In genomic region chr15:40995656-40996055, GRCh38 we compare ENCODE assay signal across 19 cellular contexts. TPM values are rescaled to one million over a fixed set of nuclear protein-coding genes. Genes with fewer than 3 reads are reported as not detected.
DNase-seq lines count a peak whose midpoint lies in the region; ATAC-seq lines count a peak whose summit lies in the region.
"Had no signal": no experiment of that assay in that cellular context is flagged by ENCODE, and none has a peak within 500 bp of the region (broad histone marks: within the 10 kb centered on the region; RNA-seq: fewer than 3 reads in every experiment).

No MANE protein-coding gene starts in this region.

- ATAC-seq in activated naive CD8-positive, alpha-beta T cell treated with anti-CD3 and anti-CD28 coated beads, Interleukin-2, amount 50 U/mL, for 24 hours: peak; percentile 60
- peak; percentile 40 for ATAC-seq in naive thymus-derived CD4-positive, alpha-beta T cell
- ATAC-seq in GM18867 (IDR thresholded peaks at IDR 0.05; ENCODE audit: unreplicated experiment): no peak
- ATAC-seq: A549, PC-3 had no signal

- H3K27me3 Mint-ChIP-seq in activated T-cell treated with anti-CD3 and anti-CD28 coated beads, Interleukin-2, amount 50 U/mL, for 24 hours: no peaks in the 10 kb centered on the region
- H3K27me3 Mint-ChIP-seq in activated naive CD8-positive, alpha-beta T cell treated with anti-CD3 and anti-CD28 coated beads, Interleukin-2, amount 50 U/mL, for 24 hours: no peaks in the 10 kb centered on the region
- no peaks in the 10 kb centered on the region for H3K27me3 Mint-ChIP-seq in naive thymus-derived CD4-positive, alpha-beta T cell

- H3K4me1 Mint-ChIP-seq in activated T-cell treated with anti-CD3 and anti-CD28 coated beads, Interleukin-2, amount 50 U/mL, for 24 hours (ENCODE audit: low read depth): peaks cover 9% of the 10 kb centered on the region
- peaks cover 16% of the 10 kb centered on the region for H3K4me1 Mint-ChIP-seq in activated naive CD8-positive, alpha-beta T cell treated with anti-CD3 and anti-CD28 coated beads, Interleukin-2, amount 50 U/mL, for 24 hours
- peaks cover 0 to 10% (median 0%) of the 10 kb centered on the region in 7 donors for H3K4me1 Mint-ChIP-seq in naive thymus-derived CD4-positive, alpha-beta T cell

- CTCF ChIA-PET in naive thymus-derived CD4-positive, alpha-beta T cell (lab: Charles Lee): no interaction called here

- POLR2A ChIA-PET in naive thymus-derived CD4-positive, alpha-beta T cell (lab: Charles Lee): no interaction called here

- DNase-seq in activated T-cell treated with anti-CD3 and anti-CD28 coated beads, Interleukin-2, amount 50 U/mL, for 24 hours: no peak
- no peak for DNase-seq in activated T-cell treated with anti-CD3 and anti-CD28 coated beads for 4 hours
- peak; percentile 39 for DNase-seq in OCI-M1 (lab: John Stamatoyannopoulos, UW)
- DNase-seq in activated naive CD8-positive, alpha-beta T cell treated with anti-CD3 and anti-CD28 coated beads, Interleukin-2, amount 50 U/mL, for 24 hours: no peak
- DNase-seq in naive thymus-derived CD4-positive, alpha-beta T cell: no peak
- DNase-seq in C1 segment of cervical spinal cord (lab: John Stamatoyannopoulos, UW): no peak
- DNase-seq in NCI-H226: no peak
- DNase-seq: DMS 273 treated with DMSO at 0.1 percent for 48 hours, NCI-H1048, NCI-H1436 treated with DMSO at 0.1 percent for 48 hours, NCI-H2029 treated with DMSO at 0.1 percent for 48 hours, NCI-H510A, NCI-H774, PC-3 had no signal

- peaks cover 84% of the 10 kb centered on the region for H3K36me3 Mint-ChIP-seq in activated T-cell treated with anti-CD3 and anti-CD28 coated beads, Interleukin-2, amount 50 U/mL, for 24 hours (ENCODE audit: low read depth)
- H3K36me3 Mint-ChIP-seq in activated naive CD8-positive, alpha-beta T cell treated with anti-CD3 and anti-CD28 coated beads, Interleukin-2, amount 50 U/mL, for 24 hours (ENCODE audit: low read depth): peaks cover 42% of the 10 kb centered on the region
- H3K36me3 Mint-ChIP-seq in naive thymus-derived CD4-positive, alpha-beta T cell: peaks cover 10 to 48% (median 25%) of the 10 kb centered on the region in 5 donors

- H3K36me3 ChIP-seq in naive thymus-derived CD4-positive, alpha-beta T cell (ENCODE audit: control insufficient read depth in 2 of 3, insufficient read depth in 3 of 3, low read length in 3 of 3): peaks cover 5 to 70% (median 5%) of the 10 kb centered on the region in 3 experiments

- H3K9me3 ChIP-seq in naive thymus-derived CD4-positive, alpha-beta T cell (ENCODE audit: control insufficient read depth in 2 of 3, low read length in 3 of 3): no peaks in the 10 kb centered on the region
- H3K9me3 ChIP-seq: A549; BLaER1 treated with 17β-estradiol and CSF1 and Interleukin-3, amounts not matched to agents 10 nM and 100 nM had no signal

- intact Hi-C loops in naive thymus-derived CD4-positive, alpha-beta T cell (cut with micrococcal nuclease): no loop called here

- no peaks in the 10 kb centered on the region for H3K9me3 Mint-ChIP-seq in activated T-cell treated with anti-CD3 and anti-CD28 coated beads, Interleukin-2, amount 50 U/mL, for 24 hours
- H3K9me3 Mint-ChIP-seq in activated naive CD8-positive, alpha-beta T cell treated with anti-CD3 and anti-CD28 coated beads, Interleukin-2, amount 50 U/mL, for 24 hours: no peaks in the 10 kb centered on the region
- no peaks in the 10 kb centered on the region for H3K9me3 Mint-ChIP-seq in naive thymus-derived CD4-positive, alpha-beta T cell

- H3K4me3 Mint-ChIP-seq in activated T-cell treated with anti-CD3 and anti-CD28 coated beads, Interleukin-2, amount 50 U/mL, for 24 hours: no peak overlapping the region
- no peak overlapping the region for H3K4me3 Mint-ChIP-seq in activated naive CD8-positive, alpha-beta T cell treated with anti-CD3 and anti-CD28 coated beads, Interleukin-2, amount 50 U/mL, for 24 hours
- H3K4me3 Mint-ChIP-seq in naive thymus-derived CD4-positive, alpha-beta T cell: no peak overlapping the region

- H3K27me3 ChIP-seq in naive thymus-derived CD4-positive, alpha-beta T cell (ENCODE audit: control insufficient read depth in 2 of 2, insufficient read depth in 2 of 2, low read length in 2 of 2): no peaks in the 10 kb centered on the region
- H3K27me3 ChIP-seq: BLaER1 treated with 17β-estradiol and CSF1 and Interleukin-3, amounts not matched to agents 10 nM and 100 nM had no signal

- no peak overlapping the region for H3K27ac ChIP-seq in naive thymus-derived CD4-positive, alpha-beta T cell (ENCODE audit: low read depth, low read length)
- H3K27ac ChIP-seq: BLaER1 treated with 17β-estradiol and CSF1 and Interleukin-3, amounts not matched to agents 10 nM and 100 nM; KMS-11; RWPE1 had no signal

- H3K4me1 ChIP-seq in naive thymus-derived CD4-positive, alpha-beta T cell (ENCODE audit: control insufficient read depth in 2 of 2, insufficient read depth in 2 of 2, low read length in 2 of 2): no peaks in the 10 kb centered on the region

- H3K4me3 ChIP-seq in naive thymus-derived CD4-positive, alpha-beta T cell (ENCODE audit: low read length): no peak overlapping the region
- H3K4me3 ChIP-seq: A549; BLaER1 treated with 17β-estradiol and CSF1 and Interleukin-3, amounts not matched to agents 10 nM and 100 nM had no signal

- H3K27ac Mint-ChIP-seq in activated T-cell treated with anti-CD3 and anti-CD28 coated beads, Interleukin-2, amount 50 U/mL, for 24 hours: peak overlapping the region; percentile 10
- no peak overlapping the region for H3K27ac Mint-ChIP-seq in activated naive CD8-positive, alpha-beta T cell treated with anti-CD3 and anti-CD28 coated beads, Interleukin-2, amount 50 U/mL, for 24 hours
- peak overlapping the region in 1 of 9 donors; percentile 73 for H3K27ac Mint-ChIP-seq in naive thymus-derived CD4-positive, alpha-beta T cell

RNA-seq across cellular contexts. Expression of gene CHAC1, which starts 42.4 kb away (rescaled TPM):
- total RNA-seq in naive thymus-derived CD4-positive, alpha-beta T cell: 1 to 10 TPM in 3 of 5 experiments, under 1 TPM in 2; 0.24 to 5.7 (median 1.1) TPM
- polyA plus RNA-seq in naive thymus-derived CD4-positive, alpha-beta T cell: under 1 TPM in 1 of 2 donors, not detected in 1; 0.39 TPM
